ENCODE assay signal across 9 cellular contexts in genomic region chrX:65750674-65751469, GRCh38.
A peak's percentile ranks its signal among the peaks of the same experiment; 100 is the strongest.
DNase-seq lines count a peak whose midpoint lies in the region; ATAC-seq and TF ChIP-seq lines count a peak whose summit lies in the region.
"Had no signal": no experiment of that assay in that cellular context is flagged by ENCODE, and none has a peak within 500 bp of the region (broad histone marks: within the 10 kb centered on the region; RNA-seq: fewer than 3 reads in every experiment).

No MANE protein-coding gene starts in this region.

- TF ChIP-seq CTCF in colonic mucosa (IDR thresholded peaks at IDR 0.05) = no peak

- no peak overlapping the region for H3K27ac ChIP-seq in GM23248
- H3K27ac ChIP-seq in colonic mucosa = no peak overlapping the region
- H3K27ac ChIP-seq: VCaP had no signal

- H3K9ac ChIP-seq in GM23248 = no peak overlapping the region
- no peak overlapping the region for H3K9ac ChIP-seq in colonic mucosa (ENCODE audit: low read depth in 2 of 2, low read length in 2 of 2)

- no peak overlapping the region for H3K4me2 ChIP-seq in GM23248 (ENCODE audit: unreplicated experiment)

- H2AFZ ChIP-seq in GM23248 = no peak overlapping the region

- no peaks in the 10 kb centered on the region for H3K36me3 Mint-ChIP-seq in activated naive CD4-positive, alpha-beta T cell treated with anti-CD3 and anti-CD28 coated beads, Interleukin-2, amount 50 U/mL, for 24 hours

- H3K4me3 Mint-ChIP-seq in activated naive CD4-positive, alpha-beta T cell treated with anti-CD3 and anti-CD28 coated beads, Interleukin-2, amount 50 U/mL, for 24 hours = peak overlapping the region; percentile 71

- H3K27ac Mint-ChIP-seq in activated naive CD4-positive, alpha-beta T cell treated with anti-CD3 and anti-CD28 coated beads, Interleukin-2, amount 50 U/mL, for 24 hours = peak overlapping the region; percentile 35

- H3K4me1 Mint-ChIP-seq in activated naive CD4-positive, alpha-beta T cell treated with anti-CD3 and anti-CD28 coated beads, Interleukin-2, amount 50 U/mL, for 24 hours = peaks cover 73% of the 10 kb centered on the region

- H3K79me2 ChIP-seq in GM23248 (ENCODE audit: insufficient read depth) = no peaks in the 10 kb centered on the region

- H3K27me3 Mint-ChIP-seq in activated naive CD4-positive, alpha-beta T cell treated with anti-CD3 and anti-CD28 coated beads, Interleukin-2, amount 50 U/mL, for 24 hours = no peaks in the 10 kb centered on the region

- DNase-seq in KBM-7 (peak; percentile 99), GM23248 (no peak), DMS153 (lab: John Stamatoyannopoulos, UW) (no peak), colonic mucosa (no peak)

- no peaks in the 10 kb centered on the region for H4K20me1 ChIP-seq in GM23248 (ENCODE audit: insufficient read depth)

- intact Hi-C loops in colonic mucosa (cut with DNase I) = no loop called here

- H3K9me2 ChIP-seq in GM23248 (ENCODE audit: insufficient read depth) = no peaks in the 10 kb centered on the region

- no peaks in the 10 kb centered on the region for H3K9me3 Mint-ChIP-seq in activated naive CD4-positive, alpha-beta T cell treated with anti-CD3 and anti-CD28 coated beads, Interleukin-2, amount 50 U/mL, for 24 hours

- in situ Hi-C loops in KBM-7 (cut with MboI; ENCODE audit: low pct_unique_long_range_greater_than_20kb, low sequenced_read_pairs) (no loop called here), GM23248 (cut with MboI) (no loop called here)

- H3K36me3 ChIP-seq in GM23248 (ENCODE audit: low read depth) (no peaks in the 10 kb centered on the region), colonic mucosa (no peaks in the 10 kb centered on the region)

- H3K27me3 ChIP-seq in GM23248 (replicated peaks; ENCODE audit: insufficient read depth) (no peaks in the 10 kb centered on the region), colonic mucosa (no peaks in the 10 kb centered on the region)

- no peaks in the 10 kb centered on the region for H3K4me1 ChIP-seq in GM23248 (ENCODE audit: insufficient read depth)
- H3K4me1 ChIP-seq in colonic mucosa = no peaks in the 10 kb centered on the region

- ATAC-seq in GM21526 (IDR thresholded peaks at IDR 0.05; ENCODE audit: low FRiP score, unreplicated experiment) (peak; percentile 71), HG02970 (IDR thresholded peaks at IDR 0.05; ENCODE audit: low FRiP score, unreplicated experiment) (no peak)

- H3K9me3 ChIP-seq in GM23248 (ENCODE audit: low read depth) (no peaks in the 10 kb centered on the region), colonic mucosa (no peaks in the 10 kb centered on the region)

- WGBS in GM23248 (ENCODE audit: low coverage in 1 of 2, low lambda C conversion rate in 2 of 2, missing lambda C conversion rate in 2 of 2), 2 experiments = 95 to 98% methylated on average over 5 to 6 of the region's 6 CpGs

- H3K4me3 ChIP-seq in GM08714 (ENCODE audit: low read length) (peak overlapping the region; percentile 24; the same call in 1 of the 2 replicates), GM23248 (no peak overlapping the region), colonic mucosa (no peak overlapping the region)

- H3F3A ChIP-seq in GM23248 (ENCODE audit: insufficient read depth) = no peaks in the 10 kb centered on the region
